Comparison of ENCODE assay signal across 8 cellular contexts in genomic region chr2:25700221-25700660, GRCh38. TPM values are rescaled to one million over a fixed set of nuclear protein-coding genes. Genes with fewer than 3 reads are reported as not detected.
A peak's percentile ranks its signal among the peaks of the same experiment; 100 is the strongest.
DNase-seq lines count a peak whose midpoint lies in the region; ATAC-seq, FAIRE-seq and TF ChIP-seq lines count a peak whose summit lies in the region.

No MANE protein-coding gene starts in this region.

- H3K9ac ChIP-seq in parathyroid adenoma: no peak overlapping the region

- H3K4me1 ChIP-seq in parathyroid adenoma: peaks cover 15% of the 10 kb centered on the region

- no peaks in the 10 kb centered on the region for H3K36me3 ChIP-seq in parathyroid adenoma (ENCODE audit: control insufficient read depth, insufficient read depth, low read length)

- ATAC-seq in HG03097 (IDR thresholded peaks at IDR 0.05; ENCODE audit: low FRiP score, unreplicated experiment): no peak

- no peak overlapping the region for H2AFZ ChIP-seq in parathyroid adenoma

- FAIRE-seq in A204.1 (lab: Jason Lieb, UNC): peak; percentile 72

- no peaks in the 10 kb centered on the region for H3K79me2 ChIP-seq in parathyroid adenoma

- no peak overlapping the region for H3K4me2 ChIP-seq in parathyroid adenoma (ENCODE audit: low read length)

- H3K27ac ChIP-seq in VCaP (peak overlapping the region; percentile 36), parathyroid adenoma (no peak overlapping the region)

- no peaks in the 10 kb centered on the region for H3K9me3 ChIP-seq in parathyroid adenoma (ENCODE audit: control insufficient read depth, low read length)

- intact Hi-C loops in posterior vena cava (cut with DNase I): no loop called here

- no peak overlapping the region for H3K4me3 ChIP-seq in fibroblast of mammary gland (ENCODE audit: control insufficient read depth, low read depth, low read length)
- no peak overlapping the region for H3K4me3 ChIP-seq in parathyroid adenoma (ENCODE audit: low read depth, low read length)

- no peaks in the 10 kb centered on the region for H3K27me3 ChIP-seq in parathyroid adenoma (ENCODE audit: control insufficient read depth, insufficient read depth, low read length)

- peak; percentile 87 for TF ChIP-seq CTCF in VCaP (conservative IDR thresholded peaks at IDR 0.05)
- TF ChIP-seq CTCF in fibroblast of mammary gland (conservative IDR thresholded peaks at IDR 0.05; ENCODE audit: control insufficient read depth, insufficient read depth, low read depth, low read length): peak; percentile 89
- TF ChIP-seq CTCF in parathyroid adenoma (IDR thresholded peaks at IDR 0.05): peak; percentile 83

- DNase-seq in DMS79 treated with DMSO at 0.1 percent for 48 hours (lab: John Stamatoyannopoulos, UW) (peak; percentile 85), NCI-H1105 treated with DMSO at 0.1 percent for 48 hours (lab: John Stamatoyannopoulos, UW) (peak; percentile 53), fibroblast of mammary gland (ENCODE audit: low read depth) (peak; percentile 69), posterior vena cava (ENCODE audit: low spot score) (no peak)

RNA-seq across cellular contexts. Expression of gene DTNB, which starts 26.9 kb away (rescaled TPM):
- 10 to 100 TPM; 11.1 to 11.6 TPM for total RNA-seq in posterior vena cava
